In genomic region chr1:5706239-5706638, GRCh38 we compare ENCODE assay signal across 22 cellular contexts.
DNase-seq lines count a peak whose midpoint lies in the region; ATAC-seq, FAIRE-seq and TF ChIP-seq lines count a peak whose summit lies in the region.
"Had no signal": no experiment of that assay in that cellular context is flagged by ENCODE, and none has a peak within 500 bp of the region (broad histone marks: within the 10 kb centered on the region; RNA-seq: fewer than 3 reads in every experiment).

No MANE protein-coding gene starts in this region.

- peak overlapping the region; percentile 29; the same call in 1 of the 2 replicates for H3K27ac ChIP-seq in BLaER1
- no peak overlapping the region for H3K27ac ChIP-seq in K562 (ENCODE audit: extremely low read depth, low read depth, low read length)
- H3K27ac ChIP-seq in lower lobe of right lung = no peak overlapping the region
- H3K27ac ChIP-seq in sigmoid colon = no peak overlapping the region
- H3K27ac ChIP-seq: 22Rv1, GM23248 had no signal

- POLR2A ChIA-PET in K562 (lab: Yijun Ruan, JAX) = no interaction called here

- no peak overlapping the region for H3K9ac ChIP-seq in BLaER1
- H3K9ac ChIP-seq in K562 (ENCODE audit: insufficient read depth in 1 of 2, low read depth in 2 of 2, low read length in 2 of 2) = no peak overlapping the region
- H3K9ac ChIP-seq: GM23248 had no signal

- H4K20me1 ChIP-seq in BLaER1 (no peaks in the 10 kb centered on the region), K562 (replicated peaks; ENCODE audit: control insufficient read depth, insufficient read depth, low read length) (0 out of 2 replicates have a peak, but pooled peaks cover 6% of the 10 kb centered on the region)

- TF ChIP-seq EP300 in K562 (IDR thresholded peaks at IDR 0.05; ENCODE audit: low read length) (no peak), sigmoid colon (IDR thresholded peaks at IDR 0.05) (no peak)

- no peak overlapping the region for H2AFZ ChIP-seq in K562 (ENCODE audit: low read depth, low read length)
- H2AFZ ChIP-seq: GM23248 had no signal

- H3K9me1 ChIP-seq in K562 (ENCODE audit: control insufficient read depth, insufficient read depth, low read length) = peaks cover 3% of the 10 kb centered on the region

- ATAC-seq in K562 (no peak), lower lobe of right lung (no peak), HG03108 (IDR thresholded peaks at IDR 0.05; ENCODE audit: unreplicated experiment) (no peak)
- ATAC-seq: CD8-positive, alpha-beta T cell; GM12878 had no signal

- H3K4me1 ChIP-seq in BLaER1 = peaks cover 76% of the 10 kb centered on the region
- H3K4me1 ChIP-seq in K562 (replicated peaks in 1 of 2; ENCODE audit: control insufficient read depth in 2 of 2, insufficient read depth in 2 of 2, low read length in 2 of 2) = no peaks in the 10 kb centered on the region; a peak in 1 of 5 replicates
- H3K4me1 ChIP-seq in lower lobe of right lung = no peaks in the 10 kb centered on the region
- no peaks in the 10 kb centered on the region for H3K4me1 ChIP-seq in sigmoid colon
- H3K4me1 ChIP-seq: Caco-2 had no signal

- H3K9me3 ChIP-seq in BLaER1 = peaks cover 16% of the 10 kb centered on the region
- no peaks in the 10 kb centered on the region for H3K9me3 ChIP-seq in K562 (replicated peaks; ENCODE audit: control insufficient read depth, insufficient read depth, low read depth, low read length)
- no peaks in the 10 kb centered on the region for H3K9me3 ChIP-seq in lower lobe of right lung
- no peaks in the 10 kb centered on the region for H3K9me3 ChIP-seq in sigmoid colon
- H3K9me3 ChIP-seq: Caco-2 had no signal

- FAIRE-seq in K562 (lab: Jason Lieb, UNC) = no peak
- FAIRE-seq: A204.1, GM12878, GM19239, H1 had no signal

- no peak overlapping the region for H3K4me3 ChIP-seq in BLaER1
- no peak overlapping the region for H3K4me3 ChIP-seq in K562
- H3K4me3 ChIP-seq in lower lobe of right lung = no peak overlapping the region
- no peak overlapping the region for H3K4me3 ChIP-seq in sigmoid colon
- H3K4me3 ChIP-seq: GM12878, GM23248 had no signal

- WGBS in K562 (ENCODE audit: insufficient coverage, low coverage, missing lambda C conversion rate) = 0% methylated on average over 5 of the region's 5 CpGs
- WGBS in sigmoid colon, 2 donors = 92 to 93% methylated on average over 5 of the region's 5 CpGs

- H3K27me3 ChIP-seq in BLaER1 = no peaks in the 10 kb centered on the region
- H3K27me3 ChIP-seq in K562 (ENCODE audit: control insufficient read depth in 2 of 2, insufficient read depth in 2 of 2, low read length in 2 of 2) = peaks cover 16 to 54% of the 10 kb centered on the region in 2 experiments; a peak in 3 of 5 replicates
- H3K27me3 ChIP-seq in lower lobe of right lung (ENCODE audit: low read depth) = peaks cover 4% of the 10 kb centered on the region
- H3K27me3 ChIP-seq in sigmoid colon = no peaks in the 10 kb centered on the region

- H3K36me3 ChIP-seq in BLaER1 (peaks cover 6% of the 10 kb centered on the region; the same call in 1 of the 2 replicates), K562 (ENCODE audit: control insufficient read depth, insufficient read depth, low read length) (no peaks in the 10 kb centered on the region), lower lobe of right lung (no peaks in the 10 kb centered on the region), sigmoid colon (no peaks in the 10 kb centered on the region)

- TF ChIP-seq POLR2A in K562 (conservative IDR thresholded peaks at IDR 0.05) = no peak
- TF ChIP-seq POLR2A in sigmoid colon (IDR thresholded peaks at IDR 0.05) = no peak

- no peaks in the 10 kb centered on the region for H3K79me2 ChIP-seq in K562 (ENCODE audit: control insufficient read depth, insufficient read depth, low read length)

- H3K4me2 ChIP-seq in BLaER1 (peak overlapping the region; percentile 35), K562 (ENCODE audit: insufficient read depth, low read length) (no peak overlapping the region)

- no peak for TF ChIP-seq RAD21 in K562 (CRISPR knock-in tag; conservative IDR thresholded peaks at IDR 0.05 in 1 of 2, IDR thresholded peaks at IDR 0.05 in 1 of 2)

- in situ Hi-C loops in K562 (cut with MboI) = no loop called here

- intact Hi-C loops in K562 (cut with micrococcal nuclease) = no loop called here
- intact Hi-C loops in lower lobe of right lung (cut with DNase I) = no loop called here
- intact Hi-C loops in sigmoid colon (cut with DNase I) = no loop called here

- TF ChIP-seq CTCF in K562 (IDR thresholded peaks at IDR 0.05 in 2 of 3, conservative IDR thresholded peaks at IDR 0.05 in 1 of 3; ENCODE audit: insufficient read depth in 2 of 3, low read depth in 1 of 3, low read length in 3 of 3) = no peak
- no peak for TF ChIP-seq CTCF in lower lobe of right lung (IDR thresholded peaks at IDR 0.05)
- TF ChIP-seq CTCF in sigmoid colon (IDR thresholded peaks at IDR 0.05) = no peak

- no TSS peak for BruUV-seq in K562 (replicated peaks; lab: Mats Ljungman, UMichigan)

- DNase-seq in K562 (ENCODE audit: extremely low read depth in 1 of 4, low spot score in 3 of 4) (no peak), lower lobe of right lung (peak; percentile 4), sigmoid colon (peak; percentile 7), NCI-H524 (lab: John Stamatoyannopoulos, UW) (no peak)
- no peak for DNase-seq in activated naive CD4-positive, alpha-beta T cell treated with Interleukin-2 at 50 U/mL for 16 hours
- DNase-seq: C1 segment of cervical spinal cord; Caco-2; CD4-positive, CD25-positive, alpha-beta regulatory T cell; CD8-positive, alpha-beta T cell; DMS79; EL; GDM1; GM23248; H7; HCEC 1CT had no signal

- CTCF ChIA-PET in K562 (lab: Yijun Ruan, JAX; ENCODE audit: low intra/inter-chr PET ratio) = no interaction called here

TF ChIP-seq in K562, 482 proteins besides CTCF, POLR2A, EP300 and RAD21 (continues in another document):
- TF ChIP-seq POLR3A (IDR thresholded peaks at IDR 0.05; ENCODE audit: borderline replicate concordance, extremely low read depth, insufficient read depth, insufficient read length) (no peak), KLF13 (tag; IDR thresholded peaks at IDR 0.05; ENCODE audit: borderline replicate concordance, low read depth) (no peak), RNF219 (CRISPR knock-in tag; IDR thresholded peaks at IDR 0.05) (no peak), TFE3 (CRISPR knock-in tag; IDR thresholded peaks at IDR 0.05) (peak; percentile 42; the same call in 1 of the 2 replicates), HDGF (IDR thresholded peaks at IDR 0.05) (no peak), CBX3 (IDR thresholded peaks at IDR 0.05; ENCODE audit: borderline replicate concordance in 1 of 2, low read length in 2 of 2) (no peak), ETV5 (CRISPR knock-in tag; IDR thresholded peaks at IDR 0.05; ENCODE audit: low read depth) (no peak)

Comparison
In these comparisons a context has a peak if more than half of its experiments do, and no peak if none do; other contexts are left out.
1. DNase-seq: peak in lower lobe of right lung (single experiment) and sigmoid colon (single experiment); none in K562 (0 of 4), NCI-H524 (0 of 2) and activated naive CD4-positive, alpha-beta T cell treated with Interleukin-2 at 50 U/mL for 16 hours (single experiment).